Comparison of ENCODE assay signal across 18 cellular contexts in genomic region chr13:69291292-69291906, GRCh38.
DNase-seq lines count a peak whose midpoint lies in the region; ATAC-seq, FAIRE-seq and TF ChIP-seq lines count a peak whose summit lies in the region.
"Had no signal": no experiment of that assay in that cellular context is flagged by ENCODE, and none has a peak within 500 bp of the region (broad histone marks: within the 10 kb centered on the region; RNA-seq: fewer than 3 reads in every experiment).

No MANE protein-coding gene starts in this region.

- H3K23ac ChIP-seq in neuronal stem cell (ENCODE audit: low read depth, low read length, poor library complexity), result no peak overlapping the region

- H3K14ac ChIP-seq in neuronal stem cell (ENCODE audit: low read length), result no peak overlapping the region

- no peak for TF ChIP-seq POLR2A in GM12878 (IDR thresholded peaks at IDR 0.05; ENCODE audit: low read depth, low read length)

- CTCF ChIA-PET in OCI-LY7 (lab: Charles Lee; ENCODE audit: unreplicated experiment) (no interaction called here), GM12878 (lab: Yijun Ruan, JAX) (no interaction called here)

- no peak for TF ChIP-seq EP300 in GM12878 (IDR thresholded peaks at IDR 0.05; ENCODE audit: borderline replicate concordance in 1 of 2, control insufficient read depth in 1 of 2, low read depth in 2 of 2, low read length in 2 of 2)

- in situ Hi-C loops in GM12878 (cut with MboI), result no loop called here

- TF ChIP-seq RAD21 in GM12878 (IDR thresholded peaks at IDR 0.05; ENCODE audit: insufficient read depth, low read depth, low read length), result no peak

- H4K8ac ChIP-seq in neuronal stem cell (ENCODE audit: low read depth, low read length), result no peak overlapping the region

- H3K9me3 ChIP-seq in OCI-LY7 (ENCODE audit: low read length) (no peaks in the 10 kb centered on the region), GM12878 (replicated peaks; ENCODE audit: control insufficient read depth, insufficient read depth, low read length) (no peaks in the 10 kb centered on the region), neuronal stem cell (replicated peaks in 1 of 2; ENCODE audit: control insufficient read depth in 2 of 2, insufficient read depth in 1 of 2, low read depth in 1 of 2, low read length in 2 of 2) (no peaks in the 10 kb centered on the region)

- H2BK120ac ChIP-seq in neuronal stem cell (ENCODE audit: low read depth, low read length), result no peak overlapping the region

- H3K27ac ChIP-seq in OCI-LY7 (ENCODE audit: low read depth, low read length, poor library complexity, severe bottlenecking) (no peak overlapping the region), GM12878 (ENCODE audit: control insufficient read depth, insufficient read depth) (no peak overlapping the region), neuronal stem cell (replicated peaks; ENCODE audit: low read length) (no peak overlapping the region)
- H3K27ac ChIP-seq: BLaER1, KMS-11 had no signal

- H3K9ac ChIP-seq in GM12878 (ENCODE audit: control insufficient read depth, insufficient read depth, low read length), result no peak overlapping the region
- H3K9ac ChIP-seq in neuronal stem cell (ENCODE audit: low read depth, low read length, poor library complexity), result no peak overlapping the region
- H3K9ac ChIP-seq: BLaER1, KMS-11 had no signal

- WGBS in GM12878 (ENCODE audit: insufficient coverage, insufficient replicate concordance, low lambda C conversion rate, missing lambda C conversion rate), result 38% methylated on average over 1 of the region's 1 CpG
- no CpG with 5 or more reads among the region's 1 CpG for WGBS in neuronal stem cell (ENCODE audit: extremely low coverage in 2 of 2, insufficient read length in 2 of 2, insufficient replicate concordance in 1 of 2), 2 donors

- no peaks in the 10 kb centered on the region for H3K79me1 ChIP-seq in neuronal stem cell (ENCODE audit: low read depth, low read length)

- H2BK5ac ChIP-seq in neuronal stem cell (ENCODE audit: low read length), result no peak overlapping the region

- H3K36me3 ChIP-seq in OCI-LY7 (ENCODE audit: insufficient read depth, low read length), result no peaks in the 10 kb centered on the region
- no peaks in the 10 kb centered on the region for H3K36me3 ChIP-seq in GM12878 (ENCODE audit: control insufficient read depth in 2 of 2, insufficient read depth in 2 of 2, low read length in 1 of 2)
- no peaks in the 10 kb centered on the region for H3K36me3 ChIP-seq in neuronal stem cell (replicated peaks in 1 of 2; ENCODE audit: control insufficient read depth in 2 of 2, insufficient read depth in 2 of 2, low read length in 2 of 2)
- H3K36me3 ChIP-seq: BLaER1 had no signal

- no peak overlapping the region for H4K91ac ChIP-seq in neuronal stem cell (ENCODE audit: low read depth, low read length, poor library complexity)

- DNase-seq in NCI-H82 (lab: John Stamatoyannopoulos, UW) (peak; percentile 13), NCI-H82 treated with DMSO at 0.1 percent for 48 hours (lab: John Stamatoyannopoulos, UW; ENCODE audit: unreplicated experiment) (no peak), OCI-LY7 (ENCODE audit: low spot score) (peak; percentile 5), GM12878 (ENCODE audit: low read depth, low spot score) (no peak), neuronal stem cell (ENCODE audit: low spot score) (no peak), inferior parietal cortex (ENCODE audit: extremely low spot score) (no peak), HK-2 (ENCODE audit: unreplicated experiment) (no peak)
- DNase-seq: 8988T; CD8-positive, alpha-beta memory T cell; NCI-H1092; NCI-H1694; NCI-H69; Right ventricle myocardium superior; SW 1271 had no signal

- FAIRE-seq in GM12878 (lab: Jason Lieb, UNC), result no peak

- H3K4me3 ChIP-seq in OCI-LY7 (ENCODE audit: low read depth, low read length, poor library complexity, severe bottlenecking), result no peak overlapping the region
- H3K4me3 ChIP-seq in GM12878, result no peak overlapping the region
- no peak overlapping the region for H3K4me3 ChIP-seq in neuronal stem cell (ENCODE audit: low read length in 2 of 2)
- H3K4me3 ChIP-seq: BLaER1 had no signal

- SMC1A ChIA-PET in GM12878 (lab: Charles Lee; ENCODE audit: uncharacterized antibody, unreplicated experiment), result interaction anchor here (1.0 to 1.9 kb wide), 5 partner anchors 9 to 16 kb away, joined by 3 to 7 read pairs (median 5); no protein-coding TSS in a partner anchor

- no peak overlapping the region for H2AFZ ChIP-seq in OCI-LY7 (ENCODE audit: low read length)
- H2AFZ ChIP-seq in GM12878 (ENCODE audit: control insufficient read depth, low read depth, low read length), result no peak overlapping the region; the same call in 1 of the 2 replicates
- peak overlapping the region; percentile 80 for H2AFZ ChIP-seq in neuronal stem cell (ENCODE audit: low read length)

- H2BK12ac ChIP-seq in neuronal stem cell (ENCODE audit: low read length), result no peak overlapping the region

- H3K4me1 ChIP-seq in OCI-LY7 (ENCODE audit: insufficient read depth, low read length, poor library complexity, severe bottlenecking) (no peaks in the 10 kb centered on the region), GM12878 (ENCODE audit: control insufficient read depth, insufficient read depth, low read length) (no peaks in the 10 kb centered on the region), neuronal stem cell (ENCODE audit: control insufficient read depth in 2 of 2, insufficient read depth in 1 of 2, low read depth in 1 of 2, low read length in 2 of 2) (no peaks in the 10 kb centered on the region)

- H3K79me2 ChIP-seq in OCI-LY7 (ENCODE audit: insufficient read depth, low read depth, low read length) (no peaks in the 10 kb centered on the region), GM12878 (ENCODE audit: control insufficient read depth, insufficient read depth, low read length) (no peaks in the 10 kb centered on the region)

- no peak overlapping the region for H2BK15ac ChIP-seq in neuronal stem cell (ENCODE audit: low read length)

- POLR2A ChIA-PET in OCI-LY7 (lab: Charles Lee), result interaction anchor here (1.5 kb wide), 1 partner anchor 12 kb away, joined by 4 read pairs; no protein-coding TSS in a partner anchor
- POLR2A ChIA-PET in GM12878 (lab: Charles Lee), result no interaction called here

- no peak overlapping the region for H2AK5ac ChIP-seq in neuronal stem cell (ENCODE audit: low read depth, low read length)

- H4K20me1 ChIP-seq in OCI-LY7 (ENCODE audit: insufficient read depth, low read length) (no peaks in the 10 kb centered on the region), GM12878 (ENCODE audit: control insufficient read depth, insufficient read depth) (no peaks in the 10 kb centered on the region)
- H4K20me1 ChIP-seq: BLaER1 had no signal

- no peaks in the 10 kb centered on the region for H3K27me3 ChIP-seq in GM12878 (replicated peaks in 1 of 2; ENCODE audit: control insufficient read depth in 2 of 2, insufficient read depth in 2 of 2, low read length in 1 of 2)
- H3K27me3 ChIP-seq in neuronal stem cell (ENCODE audit: control insufficient read depth in 3 of 3, insufficient read depth in 3 of 3, low read depth in 1 of 3, low read length in 3 of 3), result no peaks in the 10 kb centered on the region
- H3K27me3 ChIP-seq: BLaER1 had no signal

- TF ChIP-seq CTCF in OCI-LY7 (conservative IDR thresholded peaks at IDR 0.05; ENCODE audit: low read length) (no peak), GM12878 (IDR thresholded peaks at IDR 0.05 in 2 of 3, conservative IDR thresholded peaks at IDR 0.05 in 1 of 3; ENCODE audit: control insufficient read depth in 2 of 3, extremely low read depth in 1 of 3, insufficient read depth in 1 of 3, low read depth in 3 of 3, low read length in 3 of 3) (no peak)

- H3K18ac ChIP-seq in neuronal stem cell (ENCODE audit: low read length), result no peak overlapping the region

- intact Hi-C loops in OCI-LY7 (cut with micrococcal nuclease; ENCODE audit: unreplicated experiment) (no loop called here), GM12878 (cut with micrococcal nuclease; ENCODE audit: unreplicated experiment) (no loop called here)

- H3K4ac ChIP-seq in neuronal stem cell (ENCODE audit: low read length), result no peak overlapping the region

- BruUV-seq in OCI-LY7 (replicated peaks; lab: Mats Ljungman, UMichigan) (no TSS peak), GM12878 (replicated peaks; lab: Mats Ljungman, UMichigan) (no TSS peak)

- H3K4me2 ChIP-seq in OCI-LY7 (ENCODE audit: low read length), result no peak overlapping the region
- no peak overlapping the region for H3K4me2 ChIP-seq in GM12878 (ENCODE audit: control insufficient read depth, insufficient read depth)
- no peak overlapping the region for H3K4me2 ChIP-seq in neuronal stem cell (ENCODE audit: insufficient read depth, low read length, poor library complexity, severe bottlenecking)
- H3K4me2 ChIP-seq: BLaER1, KMS-11 had no signal

- no peaks in the 10 kb centered on the region for H3K9me2 ChIP-seq in OCI-LY7 (ENCODE audit: insufficient read depth, low read length)

- ATAC-seq in GM12878, result no peak
- no peak for ATAC-seq in GM18868 (IDR thresholded peaks at IDR 0.05; ENCODE audit: unreplicated experiment)
- ATAC-seq: Panc1 had no signal

- RAD21 ChIA-PET in GM12878 (lab: Charles Lee; ENCODE audit: unreplicated experiment), result interaction anchor here (1.2 kb wide), 1 partner anchor 12 kb away, joined by 4 read pairs; no protein-coding TSS in a partner anchor

TF ChIP-seq in GM12878, 131 proteins besides CTCF, POLR2A, EP300 and RAD21:
- peak; percentile 62; the same call in 1 of the 2 replicates for TF ChIP-seq RAD51 (IDR thresholded peaks at IDR 0.05)
- no peak for TF ChIP-seq TCF7 (IDR thresholded peaks at IDR 0.05; ENCODE audit: borderline replicate concordance)

Comparison
In these comparisons a context has a peak if more than half of its experiments do, and no peak if none do; other contexts are left out.
1. DNase-seq: peak in NCI-H82 (single experiment) and OCI-LY7 (single experiment); none in NCI-H82 treated with DMSO at 0.1 percent for 48 hours (single experiment), GM12878 (single experiment), neuronal stem cell (single experiment), inferior parietal cortex (single experiment) and HK-2 (single experiment).